4 cellular contexts compared by ENCODE assay signal in genomic region chr5:88524941-88525340, GRCh38.
"Had no signal": no experiment of that assay in that cellular context is flagged by ENCODE, and none has a peak within 500 bp of the region (broad histone marks: within the 10 kb centered on the region; RNA-seq: fewer than 3 reads in every experiment).

No MANE protein-coding gene starts in this region.

- H3K9ac ChIP-seq: GM23248 had no signal

- H2AFZ ChIP-seq: GM23248 had no signal

- H3K27ac Mint-ChIP-seq: H9 had no signal

- H3K4me1 Mint-ChIP-seq: H9 had no signal

- H3K27ac ChIP-seq: GM23248 had no signal

- H3K4me3 Mint-ChIP-seq: H9 had no signal

- H3K4me3 ChIP-seq: GM23248 had no signal

- DNase-seq: GM23248, H9, HCEC 1CT, KBM-7 had no signal

- H3K9me3 Mint-ChIP-seq: H9 had no signal
